Comparison of ENCODE assay signal across 9 cellular contexts in the genomic region with DNA sequence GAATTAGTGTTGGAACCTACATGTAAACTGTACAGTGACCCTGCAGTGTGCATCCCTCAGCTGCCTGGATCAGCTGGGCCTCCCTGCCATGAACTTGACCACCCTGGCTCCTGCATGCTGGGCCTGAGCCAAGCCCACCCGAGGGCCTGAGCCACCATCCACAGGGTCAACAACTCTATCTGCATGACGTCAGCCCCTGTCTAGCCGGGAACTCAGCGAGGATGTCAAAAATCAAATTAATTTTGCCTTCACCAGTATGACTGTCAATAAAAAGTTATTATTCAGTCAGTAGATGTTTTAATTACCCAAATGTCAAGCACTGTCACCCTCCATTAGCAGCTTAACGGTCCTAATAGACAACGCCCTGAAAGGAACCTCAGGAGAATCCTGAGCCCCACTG.
"Had no signal": no experiment of that assay in that cellular context is flagged by ENCODE, and none has a peak within 500 bp of the region (broad histone marks: within the 10 kb centered on the region; RNA-seq: fewer than 3 reads in every experiment).

No MANE protein-coding gene starts in this region.

- H3K4me1 ChIP-seq: HAP-1 had no signal

- H3K27ac ChIP-seq: HL-60 had no signal

- H2AFZ ChIP-seq: GM23338 had no signal

- ATAC-seq: GM23338, HCT116, K562 had no signal

- H3K36me3 ChIP-seq: HAP-1 had no signal

- FAIRE-seq: H54, K562 had no signal

- H3K4me2 ChIP-seq: GM23338 had no signal

- DNase-seq: HFFc6, IMR-90, KG1 had no signal

- H3K4me3 ChIP-seq: GM23338, HAP-1, K562 had no signal
